ENCODE assay signal across 25 cellular contexts in genomic region chr12:39332661-39333175, GRCh38.
"Had no signal": no experiment of that assay in that cellular context is flagged by ENCODE, and none has a peak within 500 bp of the region (broad histone marks: within the 10 kb centered on the region; RNA-seq: fewer than 3 reads in every experiment).

No MANE protein-coding gene starts in this region.

- H3K79me2 ChIP-seq: hepatocyte had no signal

- H3K4me3 ChIP-seq: colonic mucosa, hepatocyte, lung, skin epidermis, suprapubic skin had no signal

- H3K9me3 Mint-ChIP-seq: brain; mesothelial cell of epicardium; neural crest cell; T-helper 1 cell treated with Interleukin-12 subunit alpha and Interleukin-12 subunit beta and Interleukin-4 antibody, amounts not matched to agents 30 μg/mL and 1 μg/mL, for 36 hours had no signal

- H3K27ac Mint-ChIP-seq: brain, mesothelial cell of epicardium, progenitor cell of endocrine pancreas had no signal

- FAIRE-seq: islet of Langerhans had no signal

- H3K9me3 ChIP-seq: colonic mucosa, suprapubic skin had no signal

- H3K27me3 ChIP-seq: colonic mucosa, foreskin keratinocyte, hepatocyte, suprapubic skin had no signal

- H3K36me3 ChIP-seq: colonic mucosa had no signal

- H3K4me3 Mint-ChIP-seq: activated CD8-positive, alpha-beta memory T cell treated with anti-CD3 and anti-CD28 coated beads, Interleukin-2, amount 10 ng/mL, durations not matched to agents 7 days and 5 days; brain; mesothelial cell of epicardium; neural crest cell; stimulated activated naive CD8-positive, alpha-beta T cell treated with anti-CD3 and anti-CD28 coated beads, Interleukin-15, amount 100 ng/mL, for 72 hours; T-helper 1 cell treated with Interleukin-12 subunit alpha and Interleukin-12 subunit beta and Interleukin-4 antibody, amounts not matched to agents 30 μg/mL and 1 μg/mL, for 36 hours had no signal

- H3K4me2 ChIP-seq: hepatocyte had no signal

- H3K27ac ChIP-seq: colonic mucosa, foreskin keratinocyte, hepatocyte, suprapubic skin, WERI-Rb-1 had no signal

- H3K4me1 ChIP-seq: colonic mucosa, suprapubic skin had no signal

- H3K4me1 Mint-ChIP-seq: brain, neural crest cell had no signal

- ATAC-seq: foreskin keratinocyte; left colon; right cardiac atrium; stimulated activated naive CD8-positive, alpha-beta T cell treated with anti-CD3 and anti-CD28 coated beads, Interleukin-15, amount 100 ng/mL, for 72 hours had no signal

- H2AFZ ChIP-seq: hepatocyte had no signal

- DNase-seq: activated CD4-positive, alpha-beta T cell treated with anti-CD3 and anti-CD28 coated beads for 1 hour; activated CD4-positive, alpha-beta T cell treated with anti-CD3 and anti-CD28 coated beads, Interleukin-2, amount 50 U/mL, for 4 hours; activated CD8-positive, alpha-beta memory T cell treated with anti-CD3 and anti-CD28 coated beads, Interleukin-2, amount 10 ng/mL, durations not matched to agents 7 days and 5 days; activated naive CD4-positive, alpha-beta T cell treated with Interleukin-2 at 50 U/mL for 16 hours; anterior cingulate cortex; caudate nucleus; colonic mucosa; foreskin keratinocyte; left colon; right cardiac atrium; stimulated activated CD4-positive, alpha-beta T cell treated with anti-CD3 and anti-CD28 coated beads, Interleukin-15, amount 100 ng/mL, for 24 hours; stimulated activated CD4-positive, alpha-beta T cell treated with anti-CD3 and anti-CD28 coated beads, Interleukin-2, amount 100 ng/mL, for 48 hours; stimulated activated naive CD8-positive, alpha-beta T cell treated with anti-CD3 and anti-CD28 coated beads, Interleukin-15, amount 100 ng/mL, for 72 hours; trophoblast cell; WERI-Rb-1 had no signal

- H3K27me3 Mint-ChIP-seq: activated CD8-positive, alpha-beta memory T cell treated with anti-CD3 and anti-CD28 coated beads, Interleukin-2, amount 10 ng/mL, durations not matched to agents 7 days and 5 days; brain; progenitor cell of endocrine pancreas; stimulated activated naive CD8-positive, alpha-beta T cell treated with anti-CD3 and anti-CD28 coated beads, Interleukin-15, amount 100 ng/mL, for 72 hours had no signal
